In the genomic region with DNA sequence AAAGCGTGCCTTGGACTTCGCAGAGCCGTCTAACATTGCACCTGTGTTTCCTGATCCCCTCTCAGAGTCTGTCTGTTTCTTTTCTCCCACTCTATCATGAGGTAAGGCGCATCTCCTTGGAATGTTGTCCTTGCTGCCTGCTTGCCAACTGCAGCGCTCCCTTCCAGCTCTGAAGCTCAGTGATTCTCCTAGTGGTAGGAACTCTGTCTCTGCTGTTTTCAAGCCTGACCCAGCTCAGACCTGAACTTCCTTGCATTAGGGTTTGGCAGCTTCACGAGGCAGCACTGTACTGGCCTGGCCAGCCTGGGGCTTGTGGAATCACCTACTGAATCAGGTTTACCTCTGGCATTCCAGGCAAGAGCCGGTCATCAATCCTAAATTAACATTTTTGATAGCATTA, we compare ENCODE assay signal across 11 cellular contexts.
DNase-seq lines count a peak whose midpoint lies in the region; ATAC-seq and TF ChIP-seq lines count a peak whose summit lies in the region.
"Had no signal": no experiment of that assay in that cellular context is flagged by ENCODE, and none has a peak within 500 bp of the region (broad histone marks: within the 10 kb centered on the region; RNA-seq: fewer than 3 reads in every experiment).

No MANE protein-coding gene starts in this region.

- H3K27me3 Mint-ChIP-seq in WTC11 (ENCODE audit: low read depth) = no peaks in the 10 kb centered on the region
- peaks cover 30% of the 10 kb centered on the region for H3K27me3 Mint-ChIP-seq in type B pancreatic cell

- H3K4me3 Mint-ChIP-seq in WTC11 (no peak overlapping the region), type B pancreatic cell (no peak overlapping the region)
- H3K4me3 Mint-ChIP-seq: T-helper 17 cell had no signal

- TF ChIP-seq CTCF in WTC11 (IDR thresholded peaks at IDR 0.05) = no peak
- peak; percentile 60 for TF ChIP-seq CTCF in type B pancreatic cell (conservative IDR thresholded peaks at IDR 0.05)

- CTCF ChIA-PET in WTC11 (lab: Charles Lee) = interaction anchor here (0.6 to 1.6 kb wide), 18 partner anchors 9 to 386 kb away, joined by 3 to 6 read pairs (median 4); partner anchors contain the start of gene CREB5

- peaks cover 4% of the 10 kb centered on the region for H3K36me3 Mint-ChIP-seq in WTC11
- H3K36me3 Mint-ChIP-seq in type B pancreatic cell = peaks cover 6% of the 10 kb centered on the region

- peak; percentile 99 for ATAC-seq in WTC11
- ATAC-seq: T-helper 17 cell had no signal

- H3K4me1 Mint-ChIP-seq in WTC11 (peaks cover 6% of the 10 kb centered on the region), type B pancreatic cell (ENCODE audit: unreplicated experiment) (peaks cover 10% of the 10 kb centered on the region)
- H3K4me1 Mint-ChIP-seq: T-helper 17 cell had no signal

- DNase-seq in HCEC 1CT (peak; percentile 51), WTC11 (ENCODE audit: low spot score) (peak; percentile 59), iPS-NIHi11 (ENCODE audit: low spot score) (peak; percentile 64), type B pancreatic cell (ENCODE audit: extremely low spot score, unreplicated experiment) (no peak), activated gamma-delta T cell (lab: John Stamatoyannopoulos, UW) (no peak), KG1 (lab: John Stamatoyannopoulos, UW) (no peak)
- no peak for DNase-seq in effector CD8-positive, alpha-beta T cell (lab: John Stamatoyannopoulos, UW)
- DNase-seq: activated naive CD4-positive, alpha-beta T cell treated with Interleukin-2 at 50 U/mL for 16 hours; heart left ventricle; NCI-H1048; T-helper 17 cell had no signal

- POLR2A ChIA-PET in WTC11 (lab: Charles Lee) = interaction anchor here (1.1 kb wide), 1 partner anchor 101 kb away, joined by 4 read pairs; no protein-coding TSS in a partner anchor

- H3K9me3 Mint-ChIP-seq in WTC11 = peaks cover 10% of the 10 kb centered on the region
- no peaks in the 10 kb centered on the region for H3K9me3 Mint-ChIP-seq in type B pancreatic cell

- H3K27ac Mint-ChIP-seq in WTC11 (no peak overlapping the region), type B pancreatic cell (no peak overlapping the region)
- H3K27ac Mint-ChIP-seq: T-helper 17 cell had no signal

TF ChIP-seq in WTC11, 78 proteins besides CTCF, POLR2A, EP300 and RAD21:
- TF ChIP-seq ZNF121 (CRISPR knock-in tag; IDR thresholded peaks at IDR 0.05) = peak; percentile 99
- no peak for TF ChIP-seq JUN (CRISPR knock-in tag; IDR thresholded peaks at IDR 0.05)
- no peak for TF ChIP-seq CREB1 (CRISPR knock-in tag; IDR thresholded peaks at IDR 0.05)
- no peak for TF ChIP-seq ZSCAN18 (CRISPR knock-in tag; IDR thresholded peaks at IDR 0.05)
- no peak for TF ChIP-seq MYBL2 (CRISPR knock-in tag; IDR thresholded peaks at IDR 0.05)
- TF ChIP-seq TEAD1 (CRISPR knock-in tag; IDR thresholded peaks at IDR 0.05) = peak; percentile 87; the same call in 1 of the 2 replicates
- TF ChIP-seq TEAD4 (CRISPR knock-in tag; IDR thresholded peaks at IDR 0.05) = 0 out of 2 replicates have a peak, but pooled peaks have one; percentile 70
- TF ChIP-seq ZBTB21 (CRISPR knock-in tag; IDR thresholded peaks at IDR 0.05; ENCODE audit: borderline replicate concordance) = 0 out of 2 replicates have a peak, but pooled peaks have one; percentile 18

Comparison
In these comparisons a context has a peak if more than half of its experiments do, and no peak if none do; other contexts are left out.
1. DNase-seq: peak in HCEC 1CT (single experiment), WTC11 (single experiment) and iPS-NIHi11 (single experiment); none in type B pancreatic cell (single experiment), effector CD8-positive, alpha-beta T cell (single experiment), activated gamma-delta T cell (single experiment) and KG1 (single experiment).